Comparison of ENCODE assay signal across 14 cellular contexts in genomic region chr5:76548525-76549229, GRCh38.
A peak's percentile ranks its signal among the peaks of the same experiment; 100 is the strongest.
DNase-seq lines count a peak whose midpoint lies in the region; ATAC-seq, FAIRE-seq and TF ChIP-seq lines count a peak whose summit lies in the region.
"Had no signal": no experiment of that assay in that cellular context is flagged by ENCODE, and none has a peak within 500 bp of the region (broad histone marks: within the 10 kb centered on the region; RNA-seq: fewer than 3 reads in every experiment).

No MANE protein-coding gene starts in this region.

- no peak overlapping the region for H3K4me3 Mint-ChIP-seq in activated naive CD4-positive, alpha-beta T cell treated with anti-CD3 and anti-CD28 coated beads for 36 hours

- H3K27me3 ChIP-seq in effector memory CD4-positive, alpha-beta T cell (replicated peaks; ENCODE audit: control insufficient read depth, insufficient read depth, low read length, poor library complexity, severe bottlenecking), result no peaks in the 10 kb centered on the region
- no peaks in the 10 kb centered on the region for H3K27me3 ChIP-seq in upper lobe of left lung
- H3K27me3 ChIP-seq: brain microvascular endothelial cell, tibial nerve had no signal

- no peak for TF ChIP-seq POLR2A in upper lobe of left lung (IDR thresholded peaks at IDR 0.05)
- TF ChIP-seq POLR2A in H54 (IDR thresholded peaks at IDR 0.05; ENCODE audit: low read depth, low read length), result no peak

- no peaks in the 10 kb centered on the region for H3K9me3 Mint-ChIP-seq in activated naive CD4-positive, alpha-beta T cell treated with anti-CD3 and anti-CD28 coated beads for 36 hours

- WGBS in upper lobe of left lung, 2 donors, result 86% methylated on average over 3 of the region's 3 CpGs

- FAIRE-seq in H54 (lab: Jason Lieb, UNC), result no peak

- peaks cover 64% of the 10 kb centered on the region for H3K4me1 Mint-ChIP-seq in activated naive CD4-positive, alpha-beta T cell treated with anti-CD3 and anti-CD28 coated beads for 36 hours (ENCODE audit: low read depth)

- no peaks in the 10 kb centered on the region for H3K36me3 ChIP-seq in effector memory CD4-positive, alpha-beta T cell (ENCODE audit: control insufficient read depth, insufficient read depth, low read length)
- no peaks in the 10 kb centered on the region for H3K36me3 ChIP-seq in upper lobe of left lung
- H3K36me3 ChIP-seq: brain microvascular endothelial cell, tibial nerve had no signal

- H3K4me3 ChIP-seq in effector memory CD4-positive, alpha-beta T cell (ENCODE audit: insufficient read depth, low read depth, low read length, poor library complexity, severe bottlenecking), result no peak overlapping the region
- no peak overlapping the region for H3K4me3 ChIP-seq in upper lobe of left lung
- H3K4me3 ChIP-seq: tibial nerve had no signal

- ATAC-seq in upper lobe of left lung (ENCODE audit: low FRiP score in 2 of 2) (no peak), HG03045 (IDR thresholded peaks at IDR 0.05; ENCODE audit: unreplicated experiment) (no peak), GM21528 (IDR thresholded peaks at IDR 0.05; ENCODE audit: low FRiP score, unreplicated experiment) (no peak)

- no peak for DNase-seq in activated naive CD4-positive, alpha-beta T cell treated with anti-CD3 and anti-CD28 coated beads for 36 hours
- DNase-seq in activated naive CD4-positive, alpha-beta T cell (lab: John Stamatoyannopoulos, UW), result no peak
- DNase-seq in NCI-H69 (lab: John Stamatoyannopoulos, UW) (peak; percentile 31), upper lobe of left lung (no peak), H54 (ENCODE audit: insufficient read length, low spot score) (no peak)
- no peak for DNase-seq in effector memory CD4-positive, alpha-beta T cell
- DNase-seq: activated CD4-positive, alpha-beta T cell treated with anti-CD3 and anti-CD28 coated beads, Interleukin-2, amount 50 U/mL, for 4 hours; brain microvascular endothelial cell; NCI-H1436 treated with DMSO at 0.1 percent for 48 hours; nucleus accumbens; SIG-M5 had no signal

- intact Hi-C loops in activated naive CD4-positive, alpha-beta T cell treated with anti-CD3 and anti-CD28 coated beads for 36 hours (cut with micrococcal nuclease), result loop anchor here (5.0 to 10.0 kb wide), 3 partner anchors 831 to 1034 kb away; partner anchors contain the start of genes CERT1, POC5 and POLK

- CTCF ChIA-PET in activated naive CD4-positive, alpha-beta T cell treated with anti-CD3 and anti-CD28 coated beads for 36 hours (lab: Charles Lee), result interaction anchor here (0.6 to 4.7 kb wide), 8 partner anchors 16 to 226 kb away, joined by 3 to 47 read pairs (median 4); partner anchors contain the start of gene IQGAP2

- H3K27me3 Mint-ChIP-seq in activated naive CD4-positive, alpha-beta T cell treated with anti-CD3 and anti-CD28 coated beads for 36 hours (ENCODE audit: low read depth), result no peaks in the 10 kb centered on the region

- H3K27ac Mint-ChIP-seq in activated naive CD4-positive, alpha-beta T cell treated with anti-CD3 and anti-CD28 coated beads for 36 hours, result peak overlapping the region; percentile 91

- H3K36me3 Mint-ChIP-seq in activated naive CD4-positive, alpha-beta T cell treated with anti-CD3 and anti-CD28 coated beads for 36 hours (ENCODE audit: low read depth), result peaks cover 2% of the 10 kb centered on the region

- H3K27ac ChIP-seq in effector memory CD4-positive, alpha-beta T cell (ENCODE audit: insufficient read depth, low read length, poor library complexity, severe bottlenecking), result peak overlapping the region; percentile 77
- H3K27ac ChIP-seq in upper lobe of left lung, result peak overlapping the region; percentile 19 to 71 (median 59)
- H3K27ac ChIP-seq: brain microvascular endothelial cell had no signal

- peaks cover 42% of the 10 kb centered on the region for H3K4me1 ChIP-seq in effector memory CD4-positive, alpha-beta T cell (ENCODE audit: control insufficient read depth, insufficient read depth, low read length, poor library complexity, severe bottlenecking)
- H3K4me1 ChIP-seq in upper lobe of left lung, result peaks cover 20 to 27% (median 23%) of the 10 kb centered on the region in 4 donors

- H3K9me3 ChIP-seq in effector memory CD4-positive, alpha-beta T cell (ENCODE audit: control insufficient read depth, low read length), result no peaks in the 10 kb centered on the region
- H3K9me3 ChIP-seq in upper lobe of left lung, result no peaks in the 10 kb centered on the region
- H3K9me3 ChIP-seq: tibial nerve had no signal

- TF ChIP-seq CTCF in upper lobe of left lung (IDR thresholded peaks at IDR 0.05), result no peak

- TF ChIP-seq EP300 in upper lobe of left lung (IDR thresholded peaks at IDR 0.05), result no peak
